ENCODE assay signal across 8 cellular contexts in the genomic region with DNA sequence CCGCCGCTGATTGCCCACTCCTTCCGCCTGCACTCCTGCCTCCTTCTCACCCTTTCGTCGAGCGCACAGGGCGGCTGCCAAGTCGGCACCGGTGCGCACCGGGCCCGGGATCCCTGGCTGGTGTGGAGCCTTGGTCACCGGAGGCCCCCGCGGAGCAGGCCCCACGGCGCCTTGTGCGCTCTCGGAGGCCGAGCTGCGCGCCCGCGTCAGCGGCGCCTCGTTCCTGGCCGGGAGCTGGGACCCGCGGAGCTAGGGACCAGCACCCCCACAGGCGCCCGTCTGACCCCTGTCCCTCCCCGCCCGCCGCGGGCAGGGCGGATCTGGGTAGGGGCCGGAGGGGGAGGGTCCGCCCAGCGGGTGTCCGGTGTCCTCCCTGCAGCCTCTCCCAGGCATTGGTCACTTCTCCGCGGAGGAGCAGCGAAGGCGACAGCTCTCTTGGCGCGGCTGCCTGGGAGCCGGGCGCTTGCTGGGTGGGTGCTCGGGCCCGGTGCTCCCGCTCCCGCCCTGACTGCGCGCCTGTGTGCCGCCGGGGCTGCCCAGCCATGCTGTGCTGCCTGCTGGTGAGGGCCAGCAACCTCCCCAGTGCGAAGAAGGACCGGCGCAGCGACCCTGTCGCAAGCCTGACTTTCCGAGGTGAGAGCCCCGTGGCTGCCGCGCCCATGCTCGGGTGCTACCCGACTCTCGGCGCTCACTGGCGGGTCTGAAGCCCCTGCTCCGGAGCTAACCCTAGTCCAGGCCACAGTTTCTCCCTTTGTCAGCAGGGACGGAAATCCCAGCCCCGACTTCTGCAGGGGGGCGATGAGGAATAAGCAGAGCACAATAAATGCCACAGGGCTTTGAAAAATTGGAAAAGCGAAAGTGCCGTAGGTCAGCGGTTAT. TPM values are rescaled to one million over a fixed set of nuclear protein-coding genes. Genes with fewer than 3 reads are reported as not detected.
DNase-seq lines count a peak whose midpoint lies in the region; ATAC-seq and TF ChIP-seq lines count a peak whose summit lies in the region.

No MANE protein-coding gene starts in this region.

- no peak overlapping the region for H4K8ac ChIP-seq in neuronal stem cell (ENCODE audit: low read depth, low read length)

- H3K9ac ChIP-seq in neuronal stem cell (ENCODE audit: low read depth, low read length, poor library complexity): peak overlapping the region; percentile 78

- H3K4me3 ChIP-seq in AG09309 (ENCODE audit: control insufficient read depth, low read depth, low read length): peak overlapping the region; percentile 54
- H3K4me3 ChIP-seq in H7 (ENCODE audit: insufficient read depth, low read depth, low read length): peak overlapping the region; percentile 56
- H3K4me3 ChIP-seq in gastroesophageal sphincter: peak overlapping the region; percentile 73 to 85
- peak overlapping the region; percentile 53 to 82 for H3K4me3 ChIP-seq in neuronal stem cell (ENCODE audit: low read length in 2 of 2)

- in situ Hi-C loops in G401 (cut with HindIII; ENCODE audit: low sequenced_read_pairs): no loop called here

- H3K9me3 ChIP-seq in gastroesophageal sphincter: no peaks in the 10 kb centered on the region
- H3K9me3 ChIP-seq in neuronal stem cell (replicated peaks in 1 of 2; ENCODE audit: control insufficient read depth in 2 of 2, insufficient read depth in 1 of 2, low read depth in 1 of 2, low read length in 2 of 2): peaks cover 0 to 7% of the 10 kb centered on the region in 2 donors

- H3K23ac ChIP-seq in neuronal stem cell (ENCODE audit: low read depth, low read length, poor library complexity): no peak overlapping the region

- H3K79me1 ChIP-seq in neuronal stem cell (ENCODE audit: low read depth, low read length): no peaks in the 10 kb centered on the region

- DNase-seq in AG09309 (ENCODE audit: low read depth): no peak
- peak; percentile 91 for DNase-seq in H7
- DNase-seq in neuronal stem cell (ENCODE audit: low spot score): peak; percentile 54
- DNase-seq in G401 (ENCODE audit: low spot score): no peak
- no peak for DNase-seq in stimulated activated naive CD4-positive, alpha-beta T cell treated with Interleukin-2 at 50 U/mL for 16 hours (lab: John Stamatoyannopoulos, UW)

- ATAC-seq in gastroesophageal sphincter (peak; percentile 66), HG03196 (IDR thresholded peaks at IDR 0.05; ENCODE audit: unreplicated experiment) (no peak)

- H2AK5ac ChIP-seq in neuronal stem cell (ENCODE audit: low read depth, low read length): no peak overlapping the region

- H3K14ac ChIP-seq in neuronal stem cell (ENCODE audit: low read length): peak overlapping the region; percentile 91

- TF ChIP-seq POLR2A in gastroesophageal sphincter (IDR thresholded peaks at IDR 0.05): no peak

- H2BK12ac ChIP-seq in neuronal stem cell (ENCODE audit: low read length): no peak overlapping the region

- H3K4me1 ChIP-seq in gastroesophageal sphincter (peaks cover 0 to 59% (median 6%) of the 10 kb centered on the region in 3 donors), neuronal stem cell (ENCODE audit: control insufficient read depth in 2 of 2, insufficient read depth in 1 of 2, low read depth in 1 of 2, low read length in 2 of 2) (peaks cover 8% of the 10 kb centered on the region in 2 donors)

- H2BK5ac ChIP-seq in neuronal stem cell (ENCODE audit: low read length): no peak overlapping the region

- peak overlapping the region; percentile 98 for H3K4me2 ChIP-seq in neuronal stem cell (ENCODE audit: insufficient read depth, low read length, poor library complexity, severe bottlenecking)

- peak overlapping the region; percentile 35 for H2BK120ac ChIP-seq in neuronal stem cell (ENCODE audit: low read depth, low read length)

- WGBS in gastroesophageal sphincter (ENCODE audit: low coverage in 1 of 2), 2 donors: 18 to 40% methylated on average over 1 to 3 of the region's 78 CpGs
- WGBS in neuronal stem cell (ENCODE audit: extremely low coverage in 2 of 2, insufficient read length in 2 of 2, insufficient replicate concordance in 1 of 2), 2 donors: no CpG with 5 or more reads among the region's 78 CpGs

- no peak for TF ChIP-seq CTCF in AG09309 (IDR thresholded peaks at IDR 0.05; ENCODE audit: control insufficient read depth, insufficient read depth, low read depth, low read length, missing control alignments)
- no peak for TF ChIP-seq CTCF in VCaP (conservative IDR thresholded peaks at IDR 0.05)
- no peak for TF ChIP-seq CTCF in gastroesophageal sphincter (IDR thresholded peaks at IDR 0.05)

- TF ChIP-seq EP300 in gastroesophageal sphincter (IDR thresholded peaks at IDR 0.05): no peak

- no peak overlapping the region for H3K4ac ChIP-seq in neuronal stem cell (ENCODE audit: low read length)

- no peak overlapping the region for H4K91ac ChIP-seq in neuronal stem cell (ENCODE audit: low read depth, low read length, poor library complexity)

- H3K27ac ChIP-seq in VCaP: peak overlapping the region; percentile 49
- H3K27ac ChIP-seq in gastroesophageal sphincter: peak overlapping the region in 3 of 4 donors; percentile 5 to 79 (median 73)
- no peak overlapping the region for H3K27ac ChIP-seq in neuronal stem cell (replicated peaks; ENCODE audit: low read length)

- no peaks in the 10 kb centered on the region for H3K36me3 ChIP-seq in H7 (replicated peaks; ENCODE audit: control insufficient read depth, insufficient read depth, low read length)
- H3K36me3 ChIP-seq in gastroesophageal sphincter: no peaks in the 10 kb centered on the region
- no peaks in the 10 kb centered on the region for H3K36me3 ChIP-seq in neuronal stem cell (replicated peaks in 1 of 2; ENCODE audit: control insufficient read depth in 2 of 2, insufficient read depth in 2 of 2, low read length in 2 of 2)

- H3K27me3 ChIP-seq in H7 (ENCODE audit: control insufficient read depth, insufficient read depth, low read length): peaks cover 64% of the 10 kb centered on the region
- peaks cover 9% of the 10 kb centered on the region for H3K27me3 ChIP-seq in gastroesophageal sphincter
- H3K27me3 ChIP-seq in neuronal stem cell (ENCODE audit: control insufficient read depth in 3 of 3, insufficient read depth in 3 of 3, low read depth in 1 of 3, low read length in 3 of 3): peaks cover 15 to 87% (median 53%) of the 10 kb centered on the region in 3 experiments

- peak overlapping the region; percentile 31 for H2BK15ac ChIP-seq in neuronal stem cell (ENCODE audit: low read length)

- H2AFZ ChIP-seq in neuronal stem cell (ENCODE audit: low read length): peak overlapping the region; percentile 99

- peak overlapping the region; percentile 95 for H3K18ac ChIP-seq in neuronal stem cell (ENCODE audit: low read length)

RNA-seq across cellular contexts. Expression of a gene that starts 13.2 kb away (rescaled TPM):
- 7.4 and 9.5 TPM in 2 replicates for total RNA-seq in H7 (2014; rRNA removed; shearing (Covaris generic))
- 10 to 100 TPM; 11.0 to 50.1 (median 17.4) TPM for total RNA-seq in gastroesophageal sphincter
- 0.43 TPM for polyA plus RNA-seq in neuronal stem cell (2013, experiment 1 of 2)
- 0.35 TPM for polyA plus RNA-seq in neuronal stem cell (2013, experiment 2 of 2)
- 0.18 and 3.8 TPM in 2 replicates for total RNA-seq in G401 (2014; rRNA removed; shearing (Covaris generic))

Comparison
In these comparisons a context has a peak if more than half of its experiments do, and no peak if none do; other contexts are left out.
1. DNase-seq: peak in H7 (single experiment) and neuronal stem cell (single experiment); none in AG09309 (single experiment), G401 (single experiment) and stimulated activated naive CD4-positive, alpha-beta T cell treated with Interleukin-2 at 50 U/mL for 16 hours (single experiment).
2. Peak in every context shown above with its lines, with median percentiles within 50 percentile points of each other: H3K4me3 ChIP-seq.